Comparison of ENCODE assay signal across 14 cellular contexts in genomic region chr7:21338728-21339164, GRCh38.
DNase-seq lines count a peak whose midpoint lies in the region; ATAC-seq and TF ChIP-seq lines count a peak whose summit lies in the region.
"Had no signal": no experiment of that assay in that cellular context is flagged by ENCODE, and none has a peak within 500 bp of the region (broad histone marks: within the 10 kb centered on the region; RNA-seq: fewer than 3 reads in every experiment).

No MANE protein-coding gene starts in this region.

- H3K27ac ChIP-seq in CD8-positive, alpha-beta memory T cell (ENCODE audit: low read depth, low read length) = peak overlapping the region; percentile 25
- H3K27ac ChIP-seq in stomach (peak overlapping the region in 1 of 5 donors; percentile 32), tibial artery (no peak overlapping the region)
- H3K27ac ChIP-seq: BLaER1, pancreas, vagina had no signal

- peak overlapping the region; percentile 29 to 92 (median 87) for H3K27ac Mint-ChIP-seq in CD8-positive, alpha-beta memory T cell
- peak overlapping the region; percentile 32 for H3K27ac Mint-ChIP-seq in T-helper 17 cell

- no peak for TF ChIP-seq EP300 in stomach (IDR thresholded peaks at IDR 0.05)

- H3K4me3 Mint-ChIP-seq in CD8-positive, alpha-beta memory T cell = peak overlapping the region; percentile 0 to 80 (median 66)
- H3K4me3 Mint-ChIP-seq in T-helper 17 cell = peak overlapping the region; percentile 77

- TF ChIP-seq CTCF in stomach (IDR thresholded peaks at IDR 0.05) (no peak), tibial artery (IDR thresholded peaks at IDR 0.05) (no peak)

- POLR2A ChIA-PET in CD8-positive, alpha-beta memory T cell (lab: Charles Lee) = interaction anchor here (0.6 to 1.3 kb wide), 5 partner anchors 14 to 97 kb away, joined by 3 to 11 read pairs (median 4); partner anchors contain the start of gene SP4

- DNase-seq in CD8-positive, alpha-beta memory T cell = peak in 2 of 5 donors; percentile 55 to 66
- DNase-seq in T-helper 17 cell (no peak), stomach (no peak), tibial artery (no peak)
- DNase-seq in activated naive CD4-positive, alpha-beta T cell treated with anti-CD3 and anti-CD28 coated beads, Interleukin-2, amount 50 U/mL, for 16 hours = peak; percentile 54
- peak; percentile 53 to 65 for DNase-seq in stimulated activated CD4-positive, alpha-beta T cell treated with anti-CD3 and anti-CD28 coated beads, Interleukin-2, amount 100 ng/mL, for 24 hours
- DNase-seq: effector CD4-positive, alpha-beta T cell; HCEC 1CT; NCI-H526; pancreas had no signal

- CTCF ChIA-PET in CD8-positive, alpha-beta memory T cell (lab: Charles Lee) = interaction anchor here (0.9 to 1.5 kb wide), 8 partner anchors 10 to 89 kb away, joined by 3 to 5 read pairs (median 3); partner anchors contain the start of gene SP4

- TF ChIP-seq POLR2A in stomach (IDR thresholded peaks at IDR 0.05) = no peak

- no peaks in the 10 kb centered on the region for H3K27me3 Mint-ChIP-seq in CD8-positive, alpha-beta memory T cell
- H3K27me3 Mint-ChIP-seq in T-helper 17 cell = no peaks in the 10 kb centered on the region

- no peaks in the 10 kb centered on the region for H3K9me3 ChIP-seq in CD8-positive, alpha-beta memory T cell (ENCODE audit: low read length)
- H3K9me3 ChIP-seq in T-helper 17 cell (ENCODE audit: control insufficient read depth, low read length, poor library complexity, severe bottlenecking) (no peaks in the 10 kb centered on the region), stomach (peaks cover 0 to 4% (median 0%) of the 10 kb centered on the region in 4 donors), tibial artery (no peaks in the 10 kb centered on the region)
- H3K9me3 ChIP-seq: BLaER1, pancreas, vagina had no signal

- peaks cover 0 to 2% (median 0%) of the 10 kb centered on the region in 5 donors for H3K9me3 Mint-ChIP-seq in CD8-positive, alpha-beta memory T cell

- ATAC-seq in T-helper 17 cell (peak; percentile 83), HG03095 (IDR thresholded peaks at IDR 0.05; ENCODE audit: unreplicated experiment) (no peak), HG03439 (IDR thresholded peaks at IDR 0.05; ENCODE audit: unreplicated experiment) (no peak)
- ATAC-seq: pancreas had no signal

- no peaks in the 10 kb centered on the region for H3K36me3 ChIP-seq in CD8-positive, alpha-beta memory T cell (ENCODE audit: insufficient read depth, low read length)
- H3K36me3 ChIP-seq in stomach (no peaks in the 10 kb centered on the region), tibial artery (no peaks in the 10 kb centered on the region)
- H3K36me3 ChIP-seq: BLaER1, pancreas, vagina had no signal

- H3K4me1 Mint-ChIP-seq in CD8-positive, alpha-beta memory T cell = peaks cover 46 to 55% (median 53%) of the 10 kb centered on the region in 3 donors
- peaks cover 5% of the 10 kb centered on the region for H3K4me1 Mint-ChIP-seq in T-helper 17 cell

- H3K4me3 ChIP-seq in CD8-positive, alpha-beta memory T cell (ENCODE audit: low read length) = no peak overlapping the region
- H3K4me3 ChIP-seq in stomach = no peak overlapping the region
- no peak overlapping the region for H3K4me3 ChIP-seq in tibial artery
- H3K4me3 ChIP-seq: BLaER1, pancreas, vagina had no signal

- peaks cover 8% of the 10 kb centered on the region for H3K4me1 ChIP-seq in CD8-positive, alpha-beta memory T cell (ENCODE audit: insufficient read depth, low read length)
- H3K4me1 ChIP-seq in stomach = no peaks in the 10 kb centered on the region
- H3K4me1 ChIP-seq in tibial artery = no peaks in the 10 kb centered on the region
- H3K4me1 ChIP-seq: BLaER1, pancreas, vagina had no signal

- 34 to 49% (median 46%) methylated on average over 4 of the region's 4 CpGs for WGBS in stomach, 5 donors

- H3K36me3 Mint-ChIP-seq in CD8-positive, alpha-beta memory T cell = no peaks in the 10 kb centered on the region
- no peaks in the 10 kb centered on the region for H3K36me3 Mint-ChIP-seq in T-helper 17 cell (ENCODE audit: low read depth)

- intact Hi-C loops in stomach (cut with DNase I; ENCODE audit: low total_unique reads) (no loop called here), tibial artery (cut with DNase I; ENCODE audit: low total_unique reads) (no loop called here)

- H3K27me3 ChIP-seq in CD8-positive, alpha-beta memory T cell (ENCODE audit: insufficient read depth, low read length, poor library complexity, severe bottlenecking) = no peaks in the 10 kb centered on the region
- H3K27me3 ChIP-seq in stomach = no peaks in the 10 kb centered on the region
- no peaks in the 10 kb centered on the region for H3K27me3 ChIP-seq in tibial artery
- H3K27me3 ChIP-seq: BLaER1, pancreas, vagina had no signal

Comparison
In these comparisons a context has a peak if more than half of its experiments do, and no peak if none do; other contexts are left out.
1. DNase-seq: peak in activated naive CD4-positive, alpha-beta T cell treated with anti-CD3 and anti-CD28 coated beads, Interleukin-2, amount 50 U/mL, for 16 hours (single experiment) and stimulated activated CD4-positive, alpha-beta T cell treated with anti-CD3 and anti-CD28 coated beads, Interleukin-2, amount 100 ng/mL, for 24 hours (2 of 2); none in T-helper 17 cell (0 of 3), stomach (single experiment) and tibial artery (0 of 2).